ENCODE assay signal across 8 cellular contexts in genomic region chr20:50957798-50958732, GRCh38. TPM values are rescaled to one million over a fixed set of nuclear protein-coding genes. Genes with fewer than 3 reads are reported as not detected.
DNase-seq lines count a peak whose midpoint lies in the region; ATAC-seq and TF ChIP-seq lines count a peak whose summit lies in the region.

DPM1 (minus strand) TSS chr20:50958532; CDS start chr20:50958523, 9 bp downstream.

- H3K27ac ChIP-seq in DOHH2 (ENCODE audit: low read depth, low read length) (peak within 1 kb of the TSS; percentile 76), GM23248 (peak within 1 kb of the TSS; percentile 92), RWPE1 (peak within 1 kb of the TSS; percentile 80)

- H3K27ac Mint-ChIP-seq in nephron progenitor cell: peak within 1 kb of the TSS; percentile 100
- H3K27ac Mint-ChIP-seq in stimulated activated naive CD8-positive, alpha-beta T cell treated with anti-CD3 and anti-CD28 coated beads, Interleukin-15, amount 100 ng/mL, for 72 hours: peak within 1 kb of the TSS; percentile 99 to 100

- TF ChIP-seq CTCF in DOHH2 (IDR thresholded peaks at IDR 0.05; ENCODE audit: low read depth, low read length, poor library complexity, severe bottlenecking) (no peak), RWPE1 (conservative IDR thresholded peaks at IDR 0.05; ENCODE audit: low read depth) (no peak), nephron progenitor cell (IDR thresholded peaks at IDR 0.05) (no peak)

- peak; percentile 87 for ATAC-seq in stimulated activated naive CD8-positive, alpha-beta T cell treated with anti-CD3 and anti-CD28 coated beads, Interleukin-15, amount 100 ng/mL, for 72 hours

- H3K4me2 ChIP-seq in DOHH2 (ENCODE audit: low read length): peak within 1 kb of the TSS; percentile 84
- peak within 1 kb of the TSS; percentile 88 for H3K4me2 ChIP-seq in GM23248 (ENCODE audit: unreplicated experiment)

- peaks cover 67% of the 10 kb centered on the region for H3K36me3 ChIP-seq in DOHH2 (ENCODE audit: control insufficient read depth, low read length)
- H3K36me3 ChIP-seq in GM23248 (ENCODE audit: low read depth): peaks cover 26% of the 10 kb centered on the region

- H3K4me1 Mint-ChIP-seq in nephron progenitor cell: peaks cover 51% of the 10 kb centered on the region
- peaks cover 49% of the 10 kb centered on the region for H3K4me1 Mint-ChIP-seq in stimulated activated naive CD8-positive, alpha-beta T cell treated with anti-CD3 and anti-CD28 coated beads, Interleukin-15, amount 100 ng/mL, for 72 hours

- H4K20me1 ChIP-seq in DOHH2 (ENCODE audit: control insufficient read depth, insufficient read depth, low read depth, low read length) (peaks cover 36% of the 10 kb centered on the region), GM23248 (ENCODE audit: insufficient read depth) (peaks cover 4% of the 10 kb centered on the region; the same call in 1 of the 2 replicates)

- H3K27me3 ChIP-seq in DOHH2 (ENCODE audit: control insufficient read depth, low read length) (no peaks in the 10 kb centered on the region), GM23248 (replicated peaks; ENCODE audit: insufficient read depth) (no peaks in the 10 kb centered on the region)

- DNase-seq in GM23248 (peak; percentile 93), LHCN-M2 (ENCODE audit: low read depth) (no peak), RWPE1 (ENCODE audit: low spot score) (peak; percentile 95), fibroblast of the conjunctiva (ENCODE audit: low read depth) (peak; percentile 69), nephron progenitor cell (peak; percentile 89)
- peak; percentile 79 for DNase-seq in activated T-helper 9 cell treated with anti-CD3 and anti-CD28 coated beads, Interleukin-2, amount 50 U/mL, for 16 hours (ENCODE audit: low read depth)
- DNase-seq in stimulated activated naive CD8-positive, alpha-beta T cell treated with anti-CD3 and anti-CD28 coated beads, Interleukin-15, amount 100 ng/mL, for 72 hours: peak; percentile 83 to 87

- H3K9me2 ChIP-seq in DOHH2 (replicated peaks; ENCODE audit: control insufficient read depth, low read length): no peaks in the 10 kb centered on the region
- no peaks in the 10 kb centered on the region for H3K9me2 ChIP-seq in GM23248 (ENCODE audit: insufficient read depth)

- CTCF ChIA-PET in RWPE1 (lab: Yijun Ruan, JAX): interaction anchor here (0.5 to 2.7 kb wide), 12 partner anchors 13 to 842 kb away, joined by 3 to 11 read pairs (median 4); partner anchors contain the start of gene BCAS4

- peaks cover 39% of the 10 kb centered on the region for H3K36me3 Mint-ChIP-seq in nephron progenitor cell (ENCODE audit: low read depth)

- H3K79me2 ChIP-seq in DOHH2 (ENCODE audit: control insufficient read depth, low read length) (peaks cover 92% of the 10 kb centered on the region), GM23248 (ENCODE audit: insufficient read depth) (peaks cover 94% of the 10 kb centered on the region)

- in situ Hi-C loops in GM23248 (cut with MboI): no loop called here

- POLR2A ChIA-PET in RWPE1 (lab: Yijun Ruan, JAX; ENCODE audit: low non-redundant PET): interaction anchor here (0.5 to 2.0 kb wide), 6 partner anchors 11 to 717 kb away, joined by 3 to 10 read pairs (median 6); partner anchors contain the start of gene ADNP

- H3F3A ChIP-seq in DOHH2 (ENCODE audit: control insufficient read depth, insufficient read depth): no peaks in the 10 kb centered on the region; the same call in 1 of the 2 replicates
- no peaks in the 10 kb centered on the region for H3F3A ChIP-seq in GM23248 (ENCODE audit: insufficient read depth)

- H3K4me1 ChIP-seq in DOHH2 (ENCODE audit: control insufficient read depth, low read length): peaks cover 30% of the 10 kb centered on the region
- peaks cover 41% of the 10 kb centered on the region for H3K4me1 ChIP-seq in GM23248 (ENCODE audit: insufficient read depth)

- H3K27me3 Mint-ChIP-seq in nephron progenitor cell (ENCODE audit: low read depth, poor library complexity): peaks cover 4% of the 10 kb centered on the region
- H3K27me3 Mint-ChIP-seq in stimulated activated naive CD8-positive, alpha-beta T cell treated with anti-CD3 and anti-CD28 coated beads, Interleukin-15, amount 100 ng/mL, for 72 hours: no peaks in the 10 kb centered on the region

- H2AFZ ChIP-seq in GM23248: peak within 1 kb of the TSS; percentile 84

- 1% methylated on average over 53 to 54 of the region's 54 CpGs for WGBS in GM23248 (ENCODE audit: low coverage in 1 of 2, low lambda C conversion rate in 2 of 2, missing lambda C conversion rate in 2 of 2), 2 experiments

- peak within 1 kb of the TSS; percentile 99 for H3K4me3 Mint-ChIP-seq in nephron progenitor cell
- peak within 1 kb of the TSS; percentile 97 to 98 for H3K4me3 Mint-ChIP-seq in stimulated activated naive CD8-positive, alpha-beta T cell treated with anti-CD3 and anti-CD28 coated beads, Interleukin-15, amount 100 ng/mL, for 72 hours

- H3K9ac ChIP-seq in GM23248: peak within 1 kb of the TSS; percentile 97

- H3K9me3 Mint-ChIP-seq in nephron progenitor cell: no peaks in the 10 kb centered on the region
- H3K9me3 Mint-ChIP-seq in stimulated activated naive CD8-positive, alpha-beta T cell treated with anti-CD3 and anti-CD28 coated beads, Interleukin-15, amount 100 ng/mL, for 72 hours: no peaks in the 10 kb centered on the region

- H3K4me3 ChIP-seq in DOHH2 (ENCODE audit: low read length) (peak within 1 kb of the TSS; percentile 97), GM23248 (peak within 1 kb of the TSS; percentile 88)

- H3K9me3 ChIP-seq in DOHH2 (ENCODE audit: control insufficient read depth, insufficient read depth, low read length) (no peaks in the 10 kb centered on the region), GM23248 (ENCODE audit: low read depth) (no peaks in the 10 kb centered on the region)

RNA-seq across cellular contexts. Expression of gene DPM1, which starts in this region (rescaled TPM):
- 59.1 and 93.1 TPM in 2 replicates for total RNA-seq in GM23248 (2014; rRNA removed; shearing (Covaris generic))
- polyA plus RNA-seq in GM23248 (2016; fragmentation: Nextera tagmentation; extraction: Ambion mirVana): 122 and 127 TPM in 2 replicates
- 83.2 and 122 TPM in 2 replicates for total RNA-seq in LHCN-M2 (2014; rRNA removed)
- polyA plus RNA-seq in LHCN-M2 (2012): 36.8 TPM
